13 cellular contexts compared by ENCODE assay signal in genomic region chr2:233429175-233429897, GRCh38.
DNase-seq lines count a peak whose midpoint lies in the region; ATAC-seq, FAIRE-seq and TF ChIP-seq lines count a peak whose summit lies in the region.
"Had no signal": no experiment of that assay in that cellular context is flagged by ENCODE, and none has a peak within 500 bp of the region (broad histone marks: within the 10 kb centered on the region; RNA-seq: fewer than 3 reads in every experiment).

No MANE protein-coding gene starts in this region.

- H3K4me3 ChIP-seq in A549 (no peak overlapping the region), PC-3 (ENCODE audit: low read length) (no peak overlapping the region), neural progenitor cell (no peak overlapping the region)

- no peak overlapping the region for H3K4me3 Mint-ChIP-seq in neural progenitor cell
- H3K4me3 Mint-ChIP-seq: endodermal cell had no signal

- H3F3A ChIP-seq in PC-3 (ENCODE audit: low read length, unreplicated experiment) (no peaks in the 10 kb centered on the region), neural progenitor cell (ENCODE audit: low read depth) (no peaks in the 10 kb centered on the region)

- TF ChIP-seq CTCF in A549 (IDR thresholded peaks at IDR 0.05), result no peak
- TF ChIP-seq CTCF in PC-3 (conservative IDR thresholded peaks at IDR 0.05; ENCODE audit: low read depth, low read length), result no peak
- TF ChIP-seq CTCF in neural progenitor cell (IDR thresholded peaks at IDR 0.05), result no peak

- H3K4me2 ChIP-seq in A549 (peak overlapping the region; percentile 63), PC-3 (ENCODE audit: low read length) (peak overlapping the region; percentile 26), neural progenitor cell (no peak overlapping the region)

- TF ChIP-seq EP300 in A549 (IDR thresholded peaks at IDR 0.05), result no peak

- TF ChIP-seq POLR2A in A549 (IDR thresholded peaks at IDR 0.05; ENCODE audit: low read length), result no peak

- H3K4me1 Mint-ChIP-seq in neural progenitor cell, result peaks cover 3% of the 10 kb centered on the region
- H3K4me1 Mint-ChIP-seq: endodermal cell had no signal

- no peak for TF ChIP-seq RAD21 in A549 (conservative IDR thresholded peaks at IDR 0.05 in 1 of 2, IDR thresholded peaks at IDR 0.05 in 1 of 2)

- POLR2A ChIA-PET in A549 (lab: Yijun Ruan, JAX) (no interaction called here), PC-3 (lab: Charles Lee; ENCODE audit: unreplicated experiment) (interaction anchor here (0.5 kb wide), 2 partner anchors 31 to 104 kb away, joined by 4 to 5 read pairs; no protein-coding TSS in a partner anchor)

- FAIRE-seq in A549 (lab: Jason Lieb, UNC), result no peak

- CTCF ChIA-PET in A549 (lab: Yijun Ruan, JAX), result interaction anchor here (1.0 to 23.2 kb wide), 4 partner anchors 14 to 404 kb away, joined by 3 to 356 read pairs (median 4); partner anchors contain the start of gene ATG16L1
- CTCF ChIA-PET in PC-3 (lab: Charles Lee), result interaction anchor here (0.6 kb wide), 1 partner anchor 813 kb away, joined by 6 read pairs; no protein-coding TSS in a partner anchor

- no TSS peak for BruUV-seq in PC-3 (replicated peaks; lab: Mats Ljungman, UMichigan)

- H3K79me2 ChIP-seq in PC-3 (ENCODE audit: low read length) (peaks cover 92% of the 10 kb centered on the region), neural progenitor cell (ENCODE audit: low read depth) (no peaks in the 10 kb centered on the region)

- H3K9ac ChIP-seq in PC-3 (ENCODE audit: low read length) (peak overlapping the region; percentile 25), neural progenitor cell (no peak overlapping the region)

- intact Hi-C loops in PC-3 (cut with micrococcal nuclease) (loop anchor here (10.0 kb wide), 1 partner anchor 135 kb away; no protein-coding TSS in a partner anchor), Right ventricle myocardium superior (cut with DNase I) (no loop called here)

- H3K9me2 ChIP-seq in PC-3 (replicated peaks; ENCODE audit: low read length), result no peaks in the 10 kb centered on the region; the same call in 1 of the 2 replicates

- no peak for DNase-seq in A549 (ENCODE audit: low read depth in 1 of 2, low spot score in 1 of 2)
- DNase-seq in PC-3, result peak; percentile 31
- no peak for DNase-seq in Right ventricle myocardium superior
- DNase-seq in neural progenitor cell (ENCODE audit: low spot score), result no peak
- no peak for DNase-seq in NCI-H510A treated with DMSO at 0.1 percent for 48 hours (lab: John Stamatoyannopoulos, UW)
- no peak for DNase-seq in activated CD4-positive, alpha-beta T cell treated with anti-CD3 and anti-CD28 coated beads, Interleukin-2, amount 50 U/mL, for 48 hours
- no peak for DNase-seq in OCI-M2 (lab: John Stamatoyannopoulos, UW; ENCODE audit: unreplicated experiment)
- DNase-seq: activated gamma-delta T cell, DMS79, endodermal cell, NCI-H1694 treated with DMSO at 0.1 percent for 48 hours, NCI-H748 treated with DMSO at 0.1 percent for 48 hours had no signal

- H2AFZ ChIP-seq in PC-3 (ENCODE audit: low read length) (no peak overlapping the region), neural progenitor cell (replicated peaks) (no peak overlapping the region)

- 65% methylated on average over 20 of the region's 20 CpGs for WGBS in A549 (ENCODE audit: missing lambda C conversion rate)

- H3K9me3 ChIP-seq in A549 (peaks cover 10% of the 10 kb centered on the region), PC-3 (ENCODE audit: low read length) (no peaks in the 10 kb centered on the region; the same call in 1 of the 2 replicates), neural progenitor cell (ENCODE audit: low read depth) (no peaks in the 10 kb centered on the region)

- peak overlapping the region; percentile 90 for H3K27ac Mint-ChIP-seq in neural progenitor cell
- H3K27ac Mint-ChIP-seq: endodermal cell had no signal

- ATAC-seq in A549 (peak; percentile 31 to 35; a peak in 4 of 6 replicates), PC-3 (peak; percentile 17; the same call in 1 of the 2 replicates), Right ventricle myocardium superior (ENCODE audit: poor library complexity) (peak; percentile 37), HG02938 (IDR thresholded peaks at IDR 0.05; ENCODE audit: unreplicated experiment) (no peak)

- H3K36me3 Mint-ChIP-seq in neural progenitor cell, result peaks cover 9% of the 10 kb centered on the region

- H3K27me3 Mint-ChIP-seq in neural progenitor cell (ENCODE audit: insufficient read depth, low read depth), result no peaks in the 10 kb centered on the region

- H3K27me3 ChIP-seq in PC-3 (ENCODE audit: low read length), result no peaks in the 10 kb centered on the region
- H3K27me3 ChIP-seq in neural progenitor cell, result no peaks in the 10 kb centered on the region

- H3K36me3 ChIP-seq in PC-3 (ENCODE audit: low read depth, low read length), result peaks cover 30% of the 10 kb centered on the region
- H3K36me3 ChIP-seq in neural progenitor cell, result no peaks in the 10 kb centered on the region

- H3K27ac ChIP-seq in A549 (peak overlapping the region; percentile 95 to 99), PC-3 (ENCODE audit: low read length) (peak overlapping the region; percentile 83), neural progenitor cell (no peak overlapping the region)

- H4K20me1 ChIP-seq in PC-3 (ENCODE audit: low read length) (no peaks in the 10 kb centered on the region), neural progenitor cell (ENCODE audit: low read depth) (no peaks in the 10 kb centered on the region)

- peaks cover 2% of the 10 kb centered on the region for H3K9me3 Mint-ChIP-seq in neural progenitor cell

- H3K4me1 ChIP-seq in A549 (peaks cover 84% of the 10 kb centered on the region), PC-3 (ENCODE audit: insufficient read depth, low read length) (peaks cover 59% of the 10 kb centered on the region), neural progenitor cell (no peaks in the 10 kb centered on the region)

TF ChIP-seq in A549, 52 proteins besides CTCF, POLR2A, EP300 and RAD21:
- TF ChIP-seq NFE2L2 (conservative IDR thresholded peaks at IDR 0.05; ENCODE audit: low read length) (no peak), CEBPB (IDR thresholded peaks at IDR 0.05) (no peak), TP53 (CRISPR knock-in tag; IDR thresholded peaks at IDR 0.05) (no peak), HOXB13 (CRISPR knock-in tag; IDR thresholded peaks at IDR 0.05; ENCODE audit: low read depth) (no peak), JUNB (IDR thresholded peaks at IDR 0.05) (no peak), ZFP36 (IDR thresholded peaks at IDR 0.05; ENCODE audit: borderline replicate concordance, partially characterized antibody) (no peak), GATA3 (IDR thresholded peaks at IDR 0.05; ENCODE audit: borderline replicate concordance) (no peak), HDAC2 (IDR thresholded peaks at IDR 0.05) (no peak), ZSCAN20 (CRISPR knock-in tag; IDR thresholded peaks at IDR 0.05) (no peak)
